Comparison of ENCODE assay signal across 13 cellular contexts in genomic region chr3:107710851-107711250, GRCh38.
DNase-seq lines count a peak whose midpoint lies in the region; ATAC-seq and TF ChIP-seq lines count a peak whose summit lies in the region.
"Had no signal": no experiment of that assay in that cellular context is flagged by ENCODE, and none has a peak within 500 bp of the region (broad histone marks: within the 10 kb centered on the region; RNA-seq: fewer than 3 reads in every experiment).

No MANE protein-coding gene starts in this region.

- POLR2A ChIA-PET in T-cell (lab: Charles Lee), result no interaction called here

- no peaks in the 10 kb centered on the region for H3K4me1 ChIP-seq in adipocyte (ENCODE audit: control insufficient read depth, insufficient read depth, low read length)
- H3K4me1 ChIP-seq in heart right ventricle, result peaks cover 0 to 11% (median 5%) of the 10 kb centered on the region in 9 donors
- H3K4me1 ChIP-seq in gastrocnemius medialis, result peaks cover 6 to 10% of the 10 kb centered on the region in 2 donors

- H3K9me3 ChIP-seq in adipocyte (ENCODE audit: control insufficient read depth, low read length) (no peaks in the 10 kb centered on the region), heart right ventricle (no peaks in the 10 kb centered on the region), gastrocnemius medialis (no peaks in the 10 kb centered on the region)

- CTCF ChIA-PET in T-cell (lab: Charles Lee), result interaction anchor here (0.7 to 1.0 kb wide), 2 partner anchors 20 to 49 kb away, joined by 3 read pairs; no protein-coding TSS in a partner anchor
- CTCF ChIA-PET in activated naive CD4-positive, alpha-beta T cell treated with anti-CD3 and anti-CD28 coated beads, Interleukin-2, amount 10 ng/mL, durations not matched to agents 7 days and 5 days (lab: Charles Lee), result interaction anchor here (0.8 to 1.6 kb wide), 2 partner anchors 8 to 20 kb away, joined by 4 read pairs; no protein-coding TSS in a partner anchor

- H3K36me3 Mint-ChIP-seq in T-cell, result peaks cover 36% of the 10 kb centered on the region
- peaks cover 8% of the 10 kb centered on the region for H3K36me3 Mint-ChIP-seq in activated naive CD4-positive, alpha-beta T cell treated with anti-CD3 and anti-CD28 coated beads, Interleukin-2, amount 10 ng/mL, durations not matched to agents 7 days and 5 days

- H3K36me3 ChIP-seq in adipocyte (ENCODE audit: control insufficient read depth, insufficient read depth, low read length, severe bottlenecking), result peaks cover 16% of the 10 kb centered on the region
- H3K36me3 ChIP-seq in heart right ventricle, result peaks cover 0 to 43% (median 0%) of the 10 kb centered on the region in 9 donors
- H3K36me3 ChIP-seq in gastrocnemius medialis, result no peaks in the 10 kb centered on the region

- no peaks in the 10 kb centered on the region for H3K27me3 ChIP-seq in adipocyte (replicated peaks; ENCODE audit: control insufficient read depth, insufficient read depth, low read length)
- no peaks in the 10 kb centered on the region for H3K27me3 ChIP-seq in heart right ventricle
- H3K27me3 ChIP-seq in gastrocnemius medialis, result no peaks in the 10 kb centered on the region

- peak; percentile 31 for DNase-seq in H4 (ENCODE audit: low spot score)
- DNase-seq in adipocyte (ENCODE audit: low read depth), result peak; percentile 15
- DNase-seq in heart right ventricle, result peak; percentile 34 to 35
- peak; percentile 66 to 88 for DNase-seq in gastrocnemius medialis
- no peak for DNase-seq in T-cell
- no peak for DNase-seq in activated naive CD4-positive, alpha-beta T cell treated with anti-CD3 and anti-CD28 coated beads, Interleukin-2, amount 10 ng/mL, durations not matched to agents 7 days and 5 days
- no peak for DNase-seq in kidney glomerular epithelial cell (lab: John Stamatoyannopoulos, UW)
- DNase-seq: activated naive CD4-positive, alpha-beta T cell treated with anti-CD3 and anti-CD28 coated beads, Interleukin-2, amount 50 U/mL, for 16 hours; effector memory CD8-positive, alpha-beta T cell; NCI-H1105 had no signal

- H3K9ac ChIP-seq in adipocyte (ENCODE audit: low read length), result no peak overlapping the region

- no peaks in the 10 kb centered on the region for H3K9me3 Mint-ChIP-seq in T-cell
- H3K9me3 Mint-ChIP-seq in activated naive CD4-positive, alpha-beta T cell treated with anti-CD3 and anti-CD28 coated beads, Interleukin-2, amount 10 ng/mL, durations not matched to agents 7 days and 5 days, result no peaks in the 10 kb centered on the region
- H3K9me3 Mint-ChIP-seq: effector memory CD8-positive, alpha-beta T cell; stimulated activated naive CD8-positive, alpha-beta T cell treated with anti-CD3 and anti-CD28 coated beads, Interleukin-15, Interleukin-2, amounts not matched to agents 100 ng/mL and 50 ng/mL, for 24 hours had no signal

- H3K4me1 Mint-ChIP-seq in T-cell, result peaks cover 0 to 20% (median 4%) of the 10 kb centered on the region in 3 donors
- H3K4me1 Mint-ChIP-seq in activated naive CD4-positive, alpha-beta T cell treated with anti-CD3 and anti-CD28 coated beads, Interleukin-2, amount 10 ng/mL, durations not matched to agents 7 days and 5 days, result no peaks in the 10 kb centered on the region

- no peak overlapping the region for H3K4me3 Mint-ChIP-seq in T-cell
- no peak overlapping the region for H3K4me3 Mint-ChIP-seq in activated naive CD4-positive, alpha-beta T cell treated with anti-CD3 and anti-CD28 coated beads, Interleukin-2, amount 10 ng/mL, durations not matched to agents 7 days and 5 days
- H3K4me3 Mint-ChIP-seq: effector memory CD8-positive, alpha-beta T cell; stimulated activated naive CD8-positive, alpha-beta T cell treated with anti-CD3 and anti-CD28 coated beads, Interleukin-15, Interleukin-2, amounts not matched to agents 100 ng/mL and 50 ng/mL, for 24 hours had no signal

- intact Hi-C loops in heart right ventricle (cut with DNase I) (no loop called here), gastrocnemius medialis (cut with DNase I; ENCODE audit: low total_unique reads) (no loop called here)

- TF ChIP-seq CTCF in heart right ventricle (IDR thresholded peaks at IDR 0.05), result no peak
- TF ChIP-seq CTCF in gastrocnemius medialis (IDR thresholded peaks at IDR 0.05 in 4 of 5, conservative IDR thresholded peaks at IDR 0.05 in 1 of 5), result no peak

- no peak for TF ChIP-seq POLR2A in gastrocnemius medialis (IDR thresholded peaks at IDR 0.05)

- H3K27ac ChIP-seq in heart right ventricle (peak overlapping the region in 2 of 10 donors; percentile 5 to 17), gastrocnemius medialis (peak overlapping the region; percentile 27 to 60 (median 58))

- no peaks in the 10 kb centered on the region for H3K27me3 Mint-ChIP-seq in T-cell
- H3K27me3 Mint-ChIP-seq in activated naive CD4-positive, alpha-beta T cell treated with anti-CD3 and anti-CD28 coated beads, Interleukin-2, amount 10 ng/mL, durations not matched to agents 7 days and 5 days, result no peaks in the 10 kb centered on the region
- H3K27me3 Mint-ChIP-seq: effector memory CD8-positive, alpha-beta T cell; stimulated activated naive CD8-positive, alpha-beta T cell treated with anti-CD3 and anti-CD28 coated beads, Interleukin-15, Interleukin-2, amounts not matched to agents 100 ng/mL and 50 ng/mL, for 24 hours had no signal

- ATAC-seq in heart right ventricle (peak in 7 of 8 donors; percentile 50 to 88 (median 79)), gastrocnemius medialis (peak; percentile 99 to 100), GM19463 (IDR thresholded peaks at IDR 0.05; ENCODE audit: unreplicated experiment) (no peak), T-cell (replicated peaks in 1 of 4) (no peak)
- ATAC-seq: effector memory CD8-positive, alpha-beta T cell; Panc1 had no signal

- H3K27ac Mint-ChIP-seq in T-cell, result peak overlapping the region in 1 of 2 donors; percentile 22
- H3K27ac Mint-ChIP-seq in activated naive CD4-positive, alpha-beta T cell treated with anti-CD3 and anti-CD28 coated beads, Interleukin-2, amount 10 ng/mL, durations not matched to agents 7 days and 5 days, result no peak overlapping the region
- H3K27ac Mint-ChIP-seq: stimulated activated naive CD8-positive, alpha-beta T cell treated with anti-CD3 and anti-CD28 coated beads, Interleukin-15, Interleukin-2, amounts not matched to agents 100 ng/mL and 50 ng/mL, for 24 hours had no signal

- in situ Hi-C loops in gastrocnemius medialis (cut with MboI; ENCODE audit: low sequenced_read_pairs in 4 of 4), result no loop called here

- H3K4me3 ChIP-seq in adipocyte (ENCODE audit: low read length) (no peak overlapping the region), heart right ventricle (no peak overlapping the region), gastrocnemius medialis (no peak overlapping the region)

- WGBS in heart right ventricle, 2 donors, result 58 to 66% methylated on average over 5 of the region's 5 CpGs

Comparison
In these comparisons a context has a peak if more than half of its experiments do, and no peak if none do; other contexts are left out.
1. DNase-seq: peak in H4 (single experiment), adipocyte (single experiment), heart right ventricle (2 of 2) and gastrocnemius medialis (2 of 2); none in T-cell (0 of 34), activated naive CD4-positive, alpha-beta T cell treated with anti-CD3 and anti-CD28 coated beads, Interleukin-2, amount 10 ng/mL, durations not matched to agents 7 days and 5 days (single experiment) and kidney glomerular epithelial cell (single experiment).
2. ATAC-seq: peak in heart right ventricle (7 of 8) and gastrocnemius medialis (2 of 2); none in GM19463 (single experiment) and T-cell (0 of 4).